14 cellular contexts compared by ENCODE assay signal in the genomic region with DNA sequence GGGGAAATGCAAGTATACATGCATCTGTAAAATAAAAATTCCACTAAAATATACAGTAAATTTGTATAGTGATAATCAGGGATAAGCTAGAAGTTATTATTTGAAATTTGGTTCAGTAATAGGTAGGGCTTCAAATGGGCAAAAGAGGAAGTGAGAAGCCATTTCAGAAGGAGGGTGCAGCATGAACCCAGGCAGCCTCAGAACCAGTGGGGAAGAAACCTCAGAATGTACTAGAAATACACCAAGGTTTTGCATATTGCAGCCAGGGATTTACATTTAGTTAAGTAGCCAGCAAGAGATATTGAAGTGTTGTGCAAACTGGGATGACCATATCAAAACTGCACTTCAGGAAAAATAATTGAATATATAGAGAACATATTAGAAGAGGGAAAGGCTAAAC.
A peak's percentile ranks its signal among the peaks of the same experiment; 100 is the strongest.
DNase-seq lines count a peak whose midpoint lies in the region; ATAC-seq and TF ChIP-seq lines count a peak whose summit lies in the region.
"Had no signal": no experiment of that assay in that cellular context is flagged by ENCODE, and none has a peak within 500 bp of the region (broad histone marks: within the 10 kb centered on the region; RNA-seq: fewer than 3 reads in every experiment).

No MANE protein-coding gene starts in this region.

- no peaks in the 10 kb centered on the region for H3K4me1 ChIP-seq in CD8-positive, alpha-beta T cell (ENCODE audit: insufficient read depth, low read length)
- H3K4me1 ChIP-seq: transverse colon had no signal

- POLR2A ChIA-PET in CD8-positive, alpha-beta T cell (lab: Charles Lee) = no interaction called here

- no peak overlapping the region for H3K27ac Mint-ChIP-seq in CD8-positive, alpha-beta T cell
- H3K27ac Mint-ChIP-seq: CD4-positive, alpha-beta T cell had no signal

- intact Hi-C loops in CD8-positive, alpha-beta T cell (cut with DNase I, micrococcal nuclease) = no loop called here

- no peaks in the 10 kb centered on the region for H3K27me3 ChIP-seq in CD8-positive, alpha-beta T cell (ENCODE audit: insufficient read depth, low read length)
- H3K27me3 ChIP-seq: transverse colon had no signal

- no peak for TF ChIP-seq CTCF in CD8-positive, alpha-beta T cell (IDR thresholded peaks at IDR 0.05)

- peak; percentile 3 for DNase-seq in RPMI8226
- no peak for DNase-seq in activated CD8-positive, alpha-beta memory T cell treated with anti-CD3 and anti-CD28 coated beads, Interleukin-2, amount 50 U/mL, for 48 hours
- no peak for DNase-seq in activated effector memory CD4-positive, alpha-beta T cell treated with anti-CD3 and anti-CD28 coated beads, Interleukin-2, amount 50 U/mL, for 16 hours
- DNase-seq in CD8-positive, alpha-beta T cell = no peak
- no peak for DNase-seq in NCI-H1694 (lab: John Stamatoyannopoulos, UW)
- DNase-seq: activated CD4-positive, alpha-beta T cell treated with anti-CD3 and anti-CD28 coated beads, Interleukin-2, amount 50 U/mL, for 48 hours; CD4-positive, alpha-beta T cell; hypothalamus; mesenchymal stem cell; SHP77; transverse colon had no signal

- no peaks in the 10 kb centered on the region for H3K36me3 Mint-ChIP-seq in CD8-positive, alpha-beta T cell

- H3K4me1 Mint-ChIP-seq in CD8-positive, alpha-beta T cell (ENCODE audit: low read depth) = no peaks in the 10 kb centered on the region

- H3K27ac ChIP-seq in CD8-positive, alpha-beta T cell (ENCODE audit: low read depth, low read length) = no peak overlapping the region
- H3K27ac ChIP-seq: transverse colon had no signal

- H3K9me3 ChIP-seq in CD8-positive, alpha-beta T cell (ENCODE audit: low read length) = no peaks in the 10 kb centered on the region
- H3K9me3 ChIP-seq: transverse colon had no signal

- no peaks in the 10 kb centered on the region for H3K36me3 ChIP-seq in CD8-positive, alpha-beta T cell (ENCODE audit: insufficient read depth, low read length)
- H3K36me3 ChIP-seq: transverse colon had no signal

- H3K4me3 Mint-ChIP-seq in CD8-positive, alpha-beta T cell = no peak overlapping the region
- H3K4me3 Mint-ChIP-seq: CD4-positive, alpha-beta T cell had no signal

- ATAC-seq in GM18867 (IDR thresholded peaks at IDR 0.05; ENCODE audit: unreplicated experiment) (peak; percentile 95), GM21529 (IDR thresholded peaks at IDR 0.05; ENCODE audit: unreplicated experiment) (peak; percentile 98), HG03097 (IDR thresholded peaks at IDR 0.05; ENCODE audit: low FRiP score, unreplicated experiment) (peak; percentile 65)
- no peak for ATAC-seq in CD8-positive, alpha-beta T cell

- CTCF ChIA-PET in CD8-positive, alpha-beta T cell (lab: Charles Lee) = no interaction called here

- H3K4me3 ChIP-seq in CD8-positive, alpha-beta T cell (ENCODE audit: low read depth, low read length) = no peak overlapping the region
- H3K4me3 ChIP-seq: transverse colon had no signal

- H3K9me3 Mint-ChIP-seq in CD8-positive, alpha-beta T cell = no peaks in the 10 kb centered on the region

- no peaks in the 10 kb centered on the region for H3K27me3 Mint-ChIP-seq in CD8-positive, alpha-beta T cell (ENCODE audit: low read depth)
- H3K27me3 Mint-ChIP-seq: CD4-positive, alpha-beta T cell had no signal
